In the genomic region with DNA sequence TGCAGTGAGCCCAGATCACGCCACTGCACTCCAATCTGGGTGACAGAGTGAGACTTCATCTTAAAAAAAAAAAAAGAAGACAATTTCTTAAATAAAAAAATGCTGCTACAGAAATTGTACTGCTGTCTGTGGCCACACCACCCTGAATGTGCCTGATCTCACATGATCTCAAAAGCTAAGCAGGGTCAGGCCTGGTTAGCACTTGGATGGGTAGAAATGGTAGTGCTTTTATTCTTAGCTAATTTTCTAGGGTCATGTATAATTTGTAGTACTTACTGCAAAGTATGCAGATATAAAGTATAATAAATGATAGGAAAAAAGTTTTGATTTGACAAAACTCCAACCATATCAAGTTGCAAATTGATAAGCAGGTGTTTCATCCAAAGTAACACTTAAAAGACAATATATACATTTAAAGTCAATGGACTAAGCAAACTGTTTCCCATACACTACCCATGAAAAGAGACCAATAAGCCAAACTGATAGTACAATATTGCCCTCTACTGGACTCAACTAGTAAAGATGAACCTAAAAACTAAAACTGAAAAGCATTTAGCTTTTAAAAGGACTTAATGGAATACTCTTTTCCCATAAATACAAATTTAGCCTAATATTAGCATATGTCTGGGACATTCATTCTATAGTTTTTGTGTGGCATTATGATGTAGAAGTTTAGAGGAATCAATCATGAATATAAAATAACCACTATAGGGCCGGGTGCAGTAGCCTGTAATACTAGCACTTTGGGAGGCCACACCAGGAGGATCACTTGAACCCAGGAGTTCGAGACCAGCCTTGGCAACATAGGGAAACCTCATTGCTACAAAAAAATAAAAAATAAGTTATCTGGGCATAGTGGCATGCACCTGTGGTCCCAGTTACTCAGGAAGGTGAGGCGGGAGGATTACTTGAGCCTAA, we compare ENCODE assay signal across 8 cellular contexts. TPM values are rescaled to one million over a fixed set of nuclear protein-coding genes. Genes with fewer than 3 reads are reported as not detected.
DNase-seq lines count a peak whose midpoint lies in the region; ATAC-seq and TF ChIP-seq lines count a peak whose summit lies in the region.

No MANE protein-coding gene starts in this region.

- H3K27me3 ChIP-seq in psoas muscle (ENCODE audit: insufficient read depth in 3 of 3, low read length in 2 of 3), result no peaks in the 10 kb centered on the region

- WGBS in psoas muscle, 3 donors, result 86 to 91% (median 87%) methylated on average over 4 of the region's 4 CpGs

- peak; percentile 57 for TF ChIP-seq CTCF in fibroblast of pulmonary artery (IDR thresholded peaks at IDR 0.05; ENCODE audit: low read length, missing control alignments)
- TF ChIP-seq CTCF in psoas muscle (IDR thresholded peaks at IDR 0.05), result peak; percentile 64

- peak; percentile 34 for DNase-seq in AG20443 (ENCODE audit: low spot score)
- peak; percentile 40 for DNase-seq in NCI-H1048 (lab: John Stamatoyannopoulos, UW)
- DNase-seq in fibroblast of pulmonary artery (ENCODE audit: low read depth), result peak; percentile 78
- no peak for DNase-seq in psoas muscle
- no peak for DNase-seq in stimulated activated CD4-positive, alpha-beta T cell treated with anti-CD3 and anti-CD28 coated beads, Interleukin-4, amount 100 ng/mL, for 4 hours
- DNase-seq in activated gamma-delta T cell treated with Interleukin-2 at 50 U/mL for 16 hours, result no peak

- H3K4me3 ChIP-seq in fibroblast of pulmonary artery (replicated peaks; ENCODE audit: low read depth, low read length) (no peak overlapping the region), psoas muscle (no peak overlapping the region)

- no peaks in the 10 kb centered on the region for H3K36me3 ChIP-seq in psoas muscle (ENCODE audit: insufficient read depth in 1 of 2, low read depth in 1 of 2)

- peak; percentile 64 for ATAC-seq in GM18517 (IDR thresholded peaks at IDR 0.05; ENCODE audit: unreplicated experiment)
- peak; percentile 79 for ATAC-seq in SK-N-SH treated with all-trans-retinoic acid at 6 μM for 48 hours
- peak in 3 of 4 donors; percentile 53 to 70 (median 59) for ATAC-seq in psoas muscle

- peaks cover 3% of the 10 kb centered on the region for H3K4me1 ChIP-seq in psoas muscle

- intact Hi-C loops in psoas muscle (cut with DNase I), result loop anchor here (2.0 to 5.0 kb wide), 4 partner anchors 117 to 290 kb away; partner anchors contain the start of gene REL (in 1 of the 2)

- H3K27ac ChIP-seq in psoas muscle, result no peak overlapping the region

- no peaks in the 10 kb centered on the region for H3K9me3 ChIP-seq in psoas muscle

TF ChIP-seq in SK-N-SH treated with all-trans-retinoic acid at 6 μM for 48 hours, 23 proteins besides CTCF, POLR2A, EP300 and RAD21:
- no peak for TF ChIP-seq RARB (CRISPR knock-in tag; IDR thresholded peaks at IDR 0.05)
- no peak for TF ChIP-seq ZC3H10 (CRISPR knock-in tag; IDR thresholded peaks at IDR 0.05)
TF ChIP-seq in SK-N-SH treated with all-trans-retinoic acid at 6 μM for 48 hours: peak in this region for 0.

RNA-seq across cellular contexts. Expression of gene PEX13, which starts 18.6 kb away (rescaled TPM):
- total RNA-seq in psoas muscle, result 10 to 100 TPM; 20.9 to 29.2 (median 22.5) TPM
- polyA plus RNA-seq in psoas muscle, result 10 to 100 TPM; 11.3 to 23.5 (median 13.8) TPM

RNA-seq across cellular contexts. Expression of gene PUS10, which starts 19.2 kb away (rescaled TPM):
- 1 to 10 TPM; 1.8 to 5.1 (median 3.8) TPM for total RNA-seq in psoas muscle
- polyA plus RNA-seq in psoas muscle, result 1 to 10 TPM; 1.4 to 2.9 (median 1.6) TPM

Comparison
In these comparisons a context has a peak if more than half of its experiments do, and no peak if none do; other contexts are left out.
1. DNase-seq: peak in AG20443 (single experiment), NCI-H1048 (single experiment) and fibroblast of pulmonary artery (single experiment); none in psoas muscle (0 of 2), stimulated activated CD4-positive, alpha-beta T cell treated with anti-CD3 and anti-CD28 coated beads, Interleukin-4, amount 100 ng/mL, for 4 hours (0 of 2) and activated gamma-delta T cell treated with Interleukin-2 at 50 U/mL for 16 hours (single experiment).
2. Peak in every context shown above with its lines, with median percentiles within 50 percentile points of each other: ATAC-seq.